In the genomic region with DNA sequence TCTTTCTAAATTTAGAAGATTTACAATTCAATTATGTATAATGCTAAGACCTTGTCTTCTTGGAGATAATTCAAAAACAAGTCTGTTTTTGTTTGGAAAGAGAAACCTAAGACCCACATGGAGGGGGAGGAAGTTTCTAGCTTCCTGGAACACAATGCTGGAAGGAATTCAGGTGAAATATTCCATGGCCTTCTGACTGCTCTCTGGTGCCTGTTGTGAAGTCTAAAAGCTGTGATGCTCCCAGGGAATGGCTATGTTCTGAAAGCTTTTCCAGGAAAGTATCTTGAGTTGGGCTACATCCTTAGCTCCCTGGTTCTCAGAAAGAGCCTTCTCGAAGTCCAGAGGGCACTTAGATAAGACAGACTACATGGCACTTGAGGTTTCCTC, we compare ENCODE assay signal across 24 cellular contexts. TPM values are rescaled to one million over a fixed set of nuclear protein-coding genes. Genes with fewer than 3 reads are reported as not detected.
DNase-seq lines count a peak whose midpoint lies in the region; TF ChIP-seq lines count a peak whose summit lies in the region.
"Had no signal": no experiment of that assay in that cellular context is flagged by ENCODE, and none has a peak within 500 bp of the region (broad histone marks: within the 10 kb centered on the region; RNA-seq: fewer than 3 reads in every experiment).

No MANE protein-coding gene starts in this region.

- no peaks in the 10 kb centered on the region for H3K36me3 Mint-ChIP-seq in neural progenitor cell
- H3K36me3 Mint-ChIP-seq: T-cell had no signal

- H3K27me3 Mint-ChIP-seq in neural progenitor cell (ENCODE audit: insufficient read depth, low read depth), result peaks cover 4% of the 10 kb centered on the region

- H3K27me3 ChIP-seq in left ventricle myocardium inferior (ENCODE audit: low read depth), result no peaks in the 10 kb centered on the region
- no peaks in the 10 kb centered on the region for H3K27me3 ChIP-seq in esophagus squamous epithelium
- no peaks in the 10 kb centered on the region for H3K27me3 ChIP-seq in neural progenitor cell
- H3K27me3 ChIP-seq in uterus, result no peaks in the 10 kb centered on the region
- H3K27me3 ChIP-seq: BLaER1 treated with 17β-estradiol and CSF1 and Interleukin-3, amounts not matched to agents 10 nM and 100 nM; vagina had no signal

- no peak for TF ChIP-seq CTCF in left ventricle myocardium inferior (IDR thresholded peaks at IDR 0.05; ENCODE audit: borderline replicate concordance)
- TF ChIP-seq CTCF in esophagus squamous epithelium (IDR thresholded peaks at IDR 0.05), result no peak
- TF ChIP-seq CTCF in neural progenitor cell (IDR thresholded peaks at IDR 0.05), result no peak
- no peak for TF ChIP-seq CTCF in uterus (IDR thresholded peaks at IDR 0.05)
- no peak for TF ChIP-seq CTCF in foreskin fibroblast (IDR thresholded peaks at IDR 0.05; ENCODE audit: low read depth, low read length)

- 29 to 80% methylated on average over 1 of the region's 1 CpG for WGBS in esophagus squamous epithelium, 2 donors

- H3K4me1 Mint-ChIP-seq in neural progenitor cell, result peaks cover 36% of the 10 kb centered on the region

- H3K79me2 ChIP-seq in neural progenitor cell (ENCODE audit: low read depth), result no peaks in the 10 kb centered on the region

- peaks cover 10% of the 10 kb centered on the region for H3K4me1 ChIP-seq in left ventricle myocardium inferior
- no peaks in the 10 kb centered on the region for H3K4me1 ChIP-seq in esophagus squamous epithelium
- peaks cover 26% of the 10 kb centered on the region for H3K4me1 ChIP-seq in neural progenitor cell
- H3K4me1 ChIP-seq in uterus, result peaks cover 0 to 5% of the 10 kb centered on the region in 2 donors
- H3K4me1 ChIP-seq: vagina had no signal

- no peak overlapping the region for H3K4me3 Mint-ChIP-seq in neural progenitor cell
- H3K4me3 Mint-ChIP-seq: activated CD4-positive, alpha-beta T cell treated with anti-CD3 and anti-CD28 coated beads, Interleukin-2, amount 10 ng/mL, durations not matched to agents 7 days and 5 days; H9; T-cell had no signal

- H3K27ac ChIP-seq in left ventricle myocardium inferior (replicated peaks), result peak overlapping the region; percentile 51
- peak overlapping the region in 3 of 4 donors; percentile 42 to 51 (median 46) for H3K27ac ChIP-seq in esophagus squamous epithelium
- H3K27ac ChIP-seq in neural progenitor cell, result no peak overlapping the region
- H3K27ac ChIP-seq in uterus, result peak overlapping the region; percentile 78 to 83
- H3K27ac ChIP-seq: BLaER1 treated with 17β-estradiol and CSF1 and Interleukin-3, amounts not matched to agents 10 nM and 100 nM; vagina had no signal

- H3K36me3 ChIP-seq in left ventricle myocardium inferior (no peaks in the 10 kb centered on the region), esophagus squamous epithelium (no peaks in the 10 kb centered on the region), neural progenitor cell (no peaks in the 10 kb centered on the region), uterus (no peaks in the 10 kb centered on the region)
- H3K36me3 ChIP-seq: BLaER1 treated with 17β-estradiol and CSF1 and Interleukin-3, amounts not matched to agents 10 nM and 100 nM; vagina had no signal

- H2AFZ ChIP-seq in neural progenitor cell (replicated peaks), result peak overlapping the region; percentile 15

- H3K9me3 Mint-ChIP-seq in neural progenitor cell, result no peaks in the 10 kb centered on the region
- H3K9me3 Mint-ChIP-seq: activated CD4-positive, alpha-beta T cell treated with anti-CD3 and anti-CD28 coated beads, Interleukin-2, amount 10 ng/mL, durations not matched to agents 7 days and 5 days; H9; T-cell had no signal

- H3K9me3 ChIP-seq in left ventricle myocardium inferior (replicated peaks), result peaks cover 5% of the 10 kb centered on the region
- no peaks in the 10 kb centered on the region for H3K9me3 ChIP-seq in esophagus squamous epithelium
- no peaks in the 10 kb centered on the region for H3K9me3 ChIP-seq in neural progenitor cell (ENCODE audit: low read depth)
- H3K9me3 ChIP-seq in uterus, result no peaks in the 10 kb centered on the region
- H3K9me3 ChIP-seq: A549, mucosa of descending colon, vagina had no signal

- H3F3A ChIP-seq in neural progenitor cell (ENCODE audit: low read depth), result peaks cover 7% of the 10 kb centered on the region

- TF ChIP-seq POLR2A in esophagus squamous epithelium (IDR thresholded peaks at IDR 0.05) (no peak), uterus (IDR thresholded peaks at IDR 0.05) (no peak)

- no peak overlapping the region for H3K9ac ChIP-seq in neural progenitor cell
- H3K9ac ChIP-seq: BLaER1 treated with 17β-estradiol and CSF1 and Interleukin-3, amounts not matched to agents 10 nM and 100 nM had no signal

- H4K20me1 ChIP-seq in neural progenitor cell (ENCODE audit: low read depth), result no peaks in the 10 kb centered on the region
- H4K20me1 ChIP-seq: BLaER1 treated with 17β-estradiol and CSF1 and Interleukin-3, amounts not matched to agents 10 nM and 100 nM had no signal

- H3K4me3 ChIP-seq in left ventricle myocardium inferior (no peak overlapping the region), esophagus squamous epithelium (no peak overlapping the region), neural progenitor cell (no peak overlapping the region), uterus (no peak overlapping the region), foreskin fibroblast (ENCODE audit: low read depth in 1 of 2, low read length in 2 of 2) (no peak overlapping the region)
- H3K4me3 ChIP-seq: A549; BLaER1 treated with 17β-estradiol and CSF1 and Interleukin-3, amounts not matched to agents 10 nM and 100 nM; mucosa of descending colon; vagina had no signal

- H3K27ac Mint-ChIP-seq in neural progenitor cell, result no peak overlapping the region
- H3K27ac Mint-ChIP-seq: activated CD4-positive, alpha-beta T cell treated with anti-CD3 and anti-CD28 coated beads, Interleukin-2, amount 10 ng/mL, durations not matched to agents 7 days and 5 days; H9; T-cell had no signal

- H3K4me2 ChIP-seq in neural progenitor cell, result no peak overlapping the region
- H3K4me2 ChIP-seq: A549; BLaER1 treated with 17β-estradiol and CSF1 and Interleukin-3, amounts not matched to agents 10 nM and 100 nM had no signal

- intact Hi-C loops in left ventricle myocardium inferior (cut with micrococcal nuclease) (no loop called here), cardiac septum (cut with DNase I) (no loop called here), esophagus squamous epithelium (cut with DNase I) (no loop called here), uterus (cut with DNase I; ENCODE audit: low total_unique reads) (no loop called here)

- DNase-seq in left ventricle myocardium inferior (no peak), cardiac septum (ENCODE audit: low spot score) (no peak), esophagus squamous epithelium (lab: John Stamatoyannopoulos, UW) (no peak), neural progenitor cell (ENCODE audit: low spot score) (no peak), uterus (no peak), foreskin fibroblast (no peak), NCI-H1105 treated with DMSO at 0.1 percent for 48 hours (lab: John Stamatoyannopoulos, UW) (no peak)
- no peak for DNase-seq in activated effector memory CD4-positive, alpha-beta T cell treated with Interleukin-2 at 50 U/mL for 16 hours
- DNase-seq: activated CD4-positive, alpha-beta T cell treated with anti-CD3 and anti-CD28 coated beads, Interleukin-2, amount 10 ng/mL, durations not matched to agents 7 days and 5 days; activated CD8-positive, alpha-beta memory T cell treated with anti-CD3 and anti-CD28 coated beads, Interleukin-2, amount 50 U/mL, for 48 hours; activated effector memory CD4-positive, alpha-beta T cell treated with anti-CD3 and anti-CD28 coated beads, Interleukin-2, amount 50 U/mL, for 16 hours; caudate nucleus; effector memory CD4-positive, alpha-beta T cell; GDM1; H9; kidney glomerular epithelial cell; mucosa of descending colon; NCI-H1417; NCI-H524; nucleus accumbens; T-cell had no signal

RNA-seq across cellular contexts. Expression of gene PFKP, which starts 12.5 kb away (rescaled TPM):
- 206 TPM for total RNA-seq in left ventricle myocardium inferior
- total RNA-seq in cardiac septum, result 215 TPM
- total RNA-seq in esophagus squamous epithelium, result 10 to 100 TPM; 69.7 to 94.0 (median 86.4) TPM
- 55.2 and 71.2 TPM in 2 replicates for total RNA-seq in neural progenitor cell (ENCODE audit: low replicate concordance)
- total RNA-seq in uterus, result 10 to 100 TPM; 22.9 to 74.5 (median 43.8) TPM
